In genomic region chr17:73902416-73903181, GRCh38 we compare ENCODE assay signal across 8 cellular contexts.
A peak's percentile ranks its signal among the peaks of the same experiment; 100 is the strongest.
DNase-seq lines count a peak whose midpoint lies in the region; ATAC-seq and TF ChIP-seq lines count a peak whose summit lies in the region.

No MANE protein-coding gene starts in this region.

- H3K4me1 Mint-ChIP-seq in CD4-positive, alpha-beta memory T cell = peaks cover 3 to 16% (median 8%) of the 10 kb centered on the region in 4 donors
- H3K4me1 Mint-ChIP-seq in IgD-negative memory B cell = peaks cover 7 to 12% (median 7%) of the 10 kb centered on the region in 3 donors
- peaks cover 4% of the 10 kb centered on the region for H3K4me1 Mint-ChIP-seq in activated T-helper 17 cell treated with anti-CD3 and anti-CD28 coated beads, Interleukin-2, amount 50 U/mL, for 72 hours
- H3K4me1 Mint-ChIP-seq in mesothelial cell of epicardium = peaks cover 8% of the 10 kb centered on the region

- H3K4me3 Mint-ChIP-seq in CD4-positive, alpha-beta memory T cell = peak overlapping the region in 7 of 8 donors; percentile 59 to 95 (median 92)
- peak overlapping the region in 3 of 4 donors; percentile 43 to 93 (median 81) for H3K4me3 Mint-ChIP-seq in IgD-negative memory B cell
- H3K4me3 Mint-ChIP-seq in activated T-helper 17 cell treated with anti-CD3 and anti-CD28 coated beads, Interleukin-2, amount 50 U/mL, for 72 hours = peak overlapping the region; percentile 82
- peak overlapping the region; percentile 73 for H3K4me3 Mint-ChIP-seq in mesothelial cell of epicardium

- H3K9me3 ChIP-seq in CD4-positive, alpha-beta memory T cell (ENCODE audit: control insufficient read depth in 1 of 2, low read length in 2 of 2) = no peaks in the 10 kb centered on the region

- no peak for ATAC-seq in activated T-helper 17 cell treated with anti-CD3 and anti-CD28 coated beads, Interleukin-2, amount 50 U/mL, for 72 hours (replicated peaks)
- ATAC-seq in GM18907 (IDR thresholded peaks at IDR 0.05; ENCODE audit: unreplicated experiment) = no peak
- ATAC-seq in GM18520 (IDR thresholded peaks at IDR 0.05; ENCODE audit: unreplicated experiment) = no peak

- POLR2A ChIA-PET in CD4-positive, alpha-beta memory T cell (lab: Charles Lee; ENCODE audit: partially characterized antibody) = no interaction called here

- intact Hi-C loops in CD4-positive, alpha-beta memory T cell (cut with micrococcal nuclease) = loop anchor here (5.0 kb wide), 1 partner anchor 260 kb away; the partner anchor contains the start of gene SDK2

- CTCF ChIA-PET in CD4-positive, alpha-beta memory T cell (lab: Charles Lee; ENCODE audit: partially characterized antibody) = interaction anchor here (0.7 to 1.2 kb wide), 4 partner anchors 11 to 192 kb away, joined by 3 to 7 read pairs (median 3); no protein-coding TSS in a partner anchor

- H3K9me3 Mint-ChIP-seq in CD4-positive, alpha-beta memory T cell = no peaks in the 10 kb centered on the region
- H3K9me3 Mint-ChIP-seq in IgD-negative memory B cell = peaks cover 0 to 8% (median 0%) of the 10 kb centered on the region in 3 donors
- no peaks in the 10 kb centered on the region for H3K9me3 Mint-ChIP-seq in activated T-helper 17 cell treated with anti-CD3 and anti-CD28 coated beads, Interleukin-2, amount 50 U/mL, for 72 hours
- H3K9me3 Mint-ChIP-seq in mesothelial cell of epicardium = peaks cover 3% of the 10 kb centered on the region

- no peaks in the 10 kb centered on the region for H3K27me3 ChIP-seq in CD4-positive, alpha-beta memory T cell (ENCODE audit: insufficient read depth, low read length)

- peaks cover 20 to 24% of the 10 kb centered on the region in 2 donors for H3K27me3 Mint-ChIP-seq in CD4-positive, alpha-beta memory T cell
- peaks cover 38% of the 10 kb centered on the region for H3K27me3 Mint-ChIP-seq in IgD-negative memory B cell
- H3K27me3 Mint-ChIP-seq in activated T-helper 17 cell treated with anti-CD3 and anti-CD28 coated beads, Interleukin-2, amount 50 U/mL, for 72 hours = peaks cover 34% of the 10 kb centered on the region
- peaks cover 92% of the 10 kb centered on the region for H3K27me3 Mint-ChIP-seq in mesothelial cell of epicardium (ENCODE audit: low read depth)

- H3K36me3 Mint-ChIP-seq in CD4-positive, alpha-beta memory T cell = no peaks in the 10 kb centered on the region
- H3K36me3 Mint-ChIP-seq in IgD-negative memory B cell = no peaks in the 10 kb centered on the region
- H3K36me3 Mint-ChIP-seq in activated T-helper 17 cell treated with anti-CD3 and anti-CD28 coated beads, Interleukin-2, amount 50 U/mL, for 72 hours (ENCODE audit: low read depth) = no peaks in the 10 kb centered on the region
- no peaks in the 10 kb centered on the region for H3K36me3 Mint-ChIP-seq in mesothelial cell of epicardium

- no peak overlapping the region for H3K27ac ChIP-seq in CD4-positive, alpha-beta memory T cell (ENCODE audit: low read depth, low read length)

- no peaks in the 10 kb centered on the region for H3K36me3 ChIP-seq in CD4-positive, alpha-beta memory T cell (ENCODE audit: insufficient read depth, low read length)

- H3K4me1 ChIP-seq in CD4-positive, alpha-beta memory T cell (ENCODE audit: insufficient read depth, low read length) = peaks cover 6% of the 10 kb centered on the region

- no peak for TF ChIP-seq CTCF in mesothelial cell of epicardium (IDR thresholded peaks at IDR 0.05; ENCODE audit: unreplicated experiment)

- no peak overlapping the region for H3K4me3 ChIP-seq in CD4-positive, alpha-beta memory T cell (ENCODE audit: low read length in 2 of 2)

- no peak overlapping the region for H3K27ac Mint-ChIP-seq in CD4-positive, alpha-beta memory T cell
- H3K27ac Mint-ChIP-seq in IgD-negative memory B cell (no peak overlapping the region), mesothelial cell of epicardium (no peak overlapping the region)
- no peak overlapping the region for H3K27ac Mint-ChIP-seq in activated T-helper 17 cell treated with anti-CD3 and anti-CD28 coated beads, Interleukin-2, amount 50 U/mL, for 72 hours

- no peak for DNase-seq in CD4-positive, alpha-beta memory T cell
- DNase-seq in mesothelial cell of epicardium (ENCODE audit: low spot score in 2 of 2, unreplicated experiment in 2 of 2) (no peak), GM03348 (ENCODE audit: low spot score) (no peak), NCI-H446 treated with DMSO at 0.1 percent for 48 hours (lab: John Stamatoyannopoulos, UW) (no peak)
